In genomic region chr7:101829374-101829773, GRCh38 we compare ENCODE assay signal across 1 cellular context.
TF ChIP-seq lines count a peak whose summit lies in the region.

No MANE protein-coding gene starts in this region.

TF ChIP-seq in K562, 482 proteins besides CTCF, POLR2A, EP300 and RAD21:
- TF ChIP-seq ZKSCAN8 (CRISPR knock-in tag; IDR thresholded peaks at IDR 0.05) (no peak), TEAD4 (IDR thresholded peaks at IDR 0.05; ENCODE audit: low read length) (no peak), TEAD4 (CRISPR knock-in tag; IDR thresholded peaks at IDR 0.05; ENCODE audit: borderline replicate concordance) (no peak)
TF ChIP-seq in K562: peak in this region for 0.
